In genomic region chr21:31196724-31197123, GRCh38 we compare ENCODE assay signal across 15 cellular contexts.
DNase-seq lines count a peak whose midpoint lies in the region; ATAC-seq and TF ChIP-seq lines count a peak whose summit lies in the region.
"Had no signal": no experiment of that assay in that cellular context is flagged by ENCODE, and none has a peak within 500 bp of the region (broad histone marks: within the 10 kb centered on the region; RNA-seq: fewer than 3 reads in every experiment).

No MANE protein-coding gene starts in this region.

- CTCF ChIA-PET in HEK293 (lab: Yijun Ruan, JAX): interaction anchor here (0.6 to 10.3 kb wide), 4 partner anchors 12 to 385 kb away, joined by 3 to 161 read pairs (median 4); no protein-coding TSS in a partner anchor

- TF ChIP-seq CTCF in HEK293 (tag by site-specific recombination; IDR thresholded peaks at IDR 0.05) (no peak), foreskin keratinocyte (conservative IDR thresholded peaks at IDR 0.05) (no peak)

- no peaks in the 10 kb centered on the region for H3K27me3 Mint-ChIP-seq in activated T-cell treated with anti-CD3 and anti-CD28 coated beads, Interleukin-2, amount 50 U/mL, for 24 hours
- H3K27me3 Mint-ChIP-seq in activated T-helper 1 cell treated with anti-CD3 and anti-CD28 coated beads, Interleukin-12 subunit alpha, Interleukin-12 subunit beta, Interleukin-2, Interleukin-4 antibody, amounts not matched to agents 30 ng/mL and 10 ng/mL and 1 ng/mL, durations not matched to agents 14 hours and 24 hours and 36 hours (ENCODE audit: insufficient read depth): no peaks in the 10 kb centered on the region
- H3K27me3 Mint-ChIP-seq: CD4-positive, alpha-beta T cell had no signal

- peak overlapping the region; percentile 93 for H3K27ac Mint-ChIP-seq in activated T-cell treated with anti-CD3 and anti-CD28 coated beads, Interleukin-2, amount 50 U/mL, for 24 hours
- H3K27ac Mint-ChIP-seq in activated T-helper 1 cell treated with anti-CD3 and anti-CD28 coated beads, Interleukin-12 subunit alpha, Interleukin-12 subunit beta, Interleukin-2, Interleukin-4 antibody, amounts not matched to agents 30 ng/mL and 10 ng/mL and 1 ng/mL, durations not matched to agents 14 hours and 24 hours and 36 hours: peak overlapping the region; percentile 31
- H3K27ac Mint-ChIP-seq: GM23338, HFFc6 had no signal

- H3K27ac ChIP-seq in HEK293 (ENCODE audit: extremely low read depth, low read depth, low read length): no peak overlapping the region
- H3K27ac ChIP-seq in foreskin keratinocyte: no peak overlapping the region
- H3K27ac ChIP-seq: HL-60 had no signal

- DNase-seq in activated T-cell treated with anti-CD3 and anti-CD28 coated beads, Interleukin-2, amount 50 U/mL, for 24 hours: no peak
- DNase-seq in activated T-cell treated with anti-CD3 and anti-CD28 coated beads, Interleukin-2, amount 50 U/mL, for 48 hours: no peak
- no peak for DNase-seq in activated T-helper 1 cell treated with anti-CD3 and anti-CD28 coated beads, Interleukin-12 subunit alpha, Interleukin-12 subunit beta, Interleukin-2, Interleukin-4 antibody, amounts not matched to agents 30 ng/mL and 10 ng/mL and 1 ng/mL, durations not matched to agents 14 hours and 24 hours and 36 hours (ENCODE audit: low spot score)
- no peak for DNase-seq in foreskin keratinocyte
- no peak for DNase-seq in hippocampal formation (lab: John Stamatoyannopoulos, UW)
- DNase-seq: ACHN; BE2C; C1 segment of cervical spinal cord; Caco-2; CD4-positive, alpha-beta T cell; HCEC 1CT; HFFc6 had no signal

- H3K9me3 Mint-ChIP-seq in activated T-cell treated with anti-CD3 and anti-CD28 coated beads, Interleukin-2, amount 50 U/mL, for 24 hours: no peaks in the 10 kb centered on the region
- H3K9me3 Mint-ChIP-seq in activated T-helper 1 cell treated with anti-CD3 and anti-CD28 coated beads, Interleukin-12 subunit alpha, Interleukin-12 subunit beta, Interleukin-2, Interleukin-4 antibody, amounts not matched to agents 30 ng/mL and 10 ng/mL and 1 ng/mL, durations not matched to agents 14 hours and 24 hours and 36 hours: no peaks in the 10 kb centered on the region
- H3K9me3 Mint-ChIP-seq: CD4-positive, alpha-beta T cell; GM23338; HFFc6 had no signal

- H3K36me3 ChIP-seq in HEK293 (ENCODE audit: control insufficient read depth in 2 of 2, insufficient read depth in 1 of 2, low read length in 2 of 2): peaks cover 0 to 8% of the 10 kb centered on the region in 2 experiments; a peak in 2 of 3 replicates
- H3K36me3 ChIP-seq: BE2C had no signal

- ATAC-seq in foreskin keratinocyte: no peak
- ATAC-seq: GM23338 had no signal

- no peaks in the 10 kb centered on the region for H3K27me3 ChIP-seq in foreskin keratinocyte
- H3K27me3 ChIP-seq: BE2C had no signal

- peaks cover 69% of the 10 kb centered on the region for H3K36me3 Mint-ChIP-seq in activated T-cell treated with anti-CD3 and anti-CD28 coated beads, Interleukin-2, amount 50 U/mL, for 24 hours (ENCODE audit: low read depth)
- peaks cover 50% of the 10 kb centered on the region for H3K36me3 Mint-ChIP-seq in activated T-helper 1 cell treated with anti-CD3 and anti-CD28 coated beads, Interleukin-12 subunit alpha, Interleukin-12 subunit beta, Interleukin-2, Interleukin-4 antibody, amounts not matched to agents 30 ng/mL and 10 ng/mL and 1 ng/mL, durations not matched to agents 14 hours and 24 hours and 36 hours (ENCODE audit: low read depth)

- H3K4me3 Mint-ChIP-seq in activated T-cell treated with anti-CD3 and anti-CD28 coated beads, Interleukin-2, amount 50 U/mL, for 24 hours: no peak overlapping the region
- H3K4me3 Mint-ChIP-seq in activated T-helper 1 cell treated with anti-CD3 and anti-CD28 coated beads, Interleukin-12 subunit alpha, Interleukin-12 subunit beta, Interleukin-2, Interleukin-4 antibody, amounts not matched to agents 30 ng/mL and 10 ng/mL and 1 ng/mL, durations not matched to agents 14 hours and 24 hours and 36 hours: no peak overlapping the region
- H3K4me3 Mint-ChIP-seq: GM23338, HFFc6 had no signal

- no peaks in the 10 kb centered on the region for H3K9me3 ChIP-seq in HEK293 (ENCODE audit: control insufficient read depth, insufficient read depth, low read depth, low read length)
- H3K9me3 ChIP-seq: BE2C, Caco-2 had no signal

- peaks cover 72% of the 10 kb centered on the region for H3K4me1 Mint-ChIP-seq in activated T-cell treated with anti-CD3 and anti-CD28 coated beads, Interleukin-2, amount 50 U/mL, for 24 hours (ENCODE audit: low read depth)
- peaks cover 46% of the 10 kb centered on the region for H3K4me1 Mint-ChIP-seq in activated T-helper 1 cell treated with anti-CD3 and anti-CD28 coated beads, Interleukin-12 subunit alpha, Interleukin-12 subunit beta, Interleukin-2, Interleukin-4 antibody, amounts not matched to agents 30 ng/mL and 10 ng/mL and 1 ng/mL, durations not matched to agents 14 hours and 24 hours and 36 hours (ENCODE audit: low read depth)

- POLR2A ChIA-PET in HEK293 (lab: Yijun Ruan, JAX): no interaction called here

- intact Hi-C loops in activated T-helper 1 cell treated with anti-CD3 and anti-CD28 coated beads, Interleukin-12 subunit alpha, Interleukin-12 subunit beta, Interleukin-2, Interleukin-4 antibody, amounts not matched to agents 30 ng/mL and 10 ng/mL and 1 ng/mL, durations not matched to agents 14 hours and 24 hours and 36 hours (cut with micrococcal nuclease): loop anchor here (5.0 kb wide), 2 partner anchors 251 to 461 kb away; partner anchors contain the start of gene SOD1

- H3K4me3 ChIP-seq in HEK293 (ENCODE audit: low read depth, low read length): no peak overlapping the region
- H3K4me3 ChIP-seq: GM23338 had no signal

- H3K4me1 ChIP-seq in HEK293 (ENCODE audit: control insufficient read depth, insufficient read depth, low read length): peaks cover 9% of the 10 kb centered on the region; the same call in 1 of the 2 replicates
- no peaks in the 10 kb centered on the region for H3K4me1 ChIP-seq in foreskin keratinocyte
- H3K4me1 ChIP-seq: BE2C had no signal

TF ChIP-seq in HEK293, 187 proteins besides CTCF, POLR2A, EP300 and RAD21:
- TF ChIP-seq ZNF146 (tag by site-specific recombination; IDR thresholded peaks at IDR 0.05) (peak; percentile 96), ZNF580 (tag by site-specific recombination; IDR thresholded peaks at IDR 0.05) (0 out of 2 replicates have a peak, but pooled peaks have one; percentile 46), ZNF48 (tag by site-specific recombination; IDR thresholded peaks at IDR 0.05) (no peak)
